11 cellular contexts compared by ENCODE assay signal in genomic region chr1:166164646-166164994, GRCh38. TPM values are rescaled to one million over a fixed set of nuclear protein-coding genes. Genes with fewer than 3 reads are reported as not detected.
DNase-seq lines count a peak whose midpoint lies in the region; ATAC-seq and TF ChIP-seq lines count a peak whose summit lies in the region.
"Had no signal": no experiment of that assay in that cellular context is flagged by ENCODE, and none has a peak within 500 bp of the region (broad histone marks: within the 10 kb centered on the region; RNA-seq: fewer than 3 reads in every experiment).

No MANE protein-coding gene starts in this region.

- DNase-seq in activated T-cell treated with anti-CD3 and anti-CD28 coated beads, Interleukin-2, amount 50 U/mL, for 72 hours, result no peak
- no peak for DNase-seq in activated T-cell treated with anti-CD3 and anti-CD28 coated beads, Interleukin-2, amount 50 U/mL, for 1 hour
- DNase-seq in activated B cell treated with CpG ODN at 0.5 μM for 24 hours (no peak), memory B cell (ENCODE audit: low spot score in 2 of 2) (no peak), superior temporal gyrus (ENCODE audit: extremely low spot score) (peak; percentile 29), NCI-H2227 treated with DMSO at 0.1 percent for 48 hours (lab: John Stamatoyannopoulos, UW) (no peak)
- DNase-seq in activated CD4-positive, alpha-beta memory T cell treated with anti-CD3 and anti-CD28 coated beads for 36 hours, result no peak
- DNase-seq: NCI-H1694 had no signal

- intact Hi-C loops in activated B cell treated with CpG ODN at 0.5 μM for 24 hours (cut with micrococcal nuclease), result loop anchor here (2.0 kb wide), 1 partner anchor 240 kb away; no protein-coding TSS in a partner anchor
- intact Hi-C loops in activated CD4-positive, alpha-beta memory T cell treated with anti-CD3 and anti-CD28 coated beads for 36 hours (cut with micrococcal nuclease), result no loop called here

- POLR2A ChIA-PET in activated B cell treated with CpG ODN at 0.5 μM for 24 hours (lab: Charles Lee), result no interaction called here
- POLR2A ChIA-PET in activated CD4-positive, alpha-beta memory T cell treated with anti-CD3 and anti-CD28 coated beads for 36 hours (lab: Charles Lee), result no interaction called here

- ATAC-seq in activated T-cell treated with anti-CD3 and anti-CD28 coated beads, Interleukin-2, amount 50 U/mL, for 72 hours (replicated peaks in 1 of 2), result no peak
- ATAC-seq in activated B cell treated with CpG ODN at 0.5 μM for 24 hours (ENCODE audit: low read depth) (no peak), memory B cell (ENCODE audit: low read depth) (no peak), HG03521 (IDR thresholded peaks at IDR 0.05; ENCODE audit: unreplicated experiment) (no peak)
- ATAC-seq: activated CD8-positive, alpha-beta T cell treated with anti-CD3 and anti-CD28 coated beads for 36 hours had no signal

- no peaks in the 10 kb centered on the region for H3K36me3 Mint-ChIP-seq in activated T-cell treated with anti-CD3 and anti-CD28 coated beads, Interleukin-2, amount 50 U/mL, for 72 hours (ENCODE audit: insufficient read depth in 2 of 2)
- H3K36me3 Mint-ChIP-seq in activated B cell treated with CpG ODN at 0.5 μM for 24 hours (ENCODE audit: low read depth) (no peaks in the 10 kb centered on the region), memory B cell (no peaks in the 10 kb centered on the region)
- no peaks in the 10 kb centered on the region for H3K36me3 Mint-ChIP-seq in activated CD4-positive, alpha-beta memory T cell treated with anti-CD3 and anti-CD28 coated beads for 36 hours

- peak overlapping the region; percentile 82 to 86 for H3K4me3 Mint-ChIP-seq in activated T-cell treated with anti-CD3 and anti-CD28 coated beads, Interleukin-2, amount 50 U/mL, for 72 hours
- H3K4me3 Mint-ChIP-seq in activated B cell treated with CpG ODN at 0.5 μM for 24 hours (peak overlapping the region; percentile 76), memory B cell (peak overlapping the region; percentile 88)
- H3K4me3 Mint-ChIP-seq in activated CD4-positive, alpha-beta memory T cell treated with anti-CD3 and anti-CD28 coated beads for 36 hours, result no peak overlapping the region

- peaks cover 32% of the 10 kb centered on the region for H3K4me1 Mint-ChIP-seq in activated T-cell treated with anti-CD3 and anti-CD28 coated beads, Interleukin-2, amount 50 U/mL, for 72 hours (ENCODE audit: low read depth)
- H3K4me1 Mint-ChIP-seq in activated B cell treated with CpG ODN at 0.5 μM for 24 hours, result peaks cover 19% of the 10 kb centered on the region
- peaks cover 10% of the 10 kb centered on the region for H3K4me1 Mint-ChIP-seq in memory B cell
- peaks cover 15% of the 10 kb centered on the region for H3K4me1 Mint-ChIP-seq in activated CD4-positive, alpha-beta memory T cell treated with anti-CD3 and anti-CD28 coated beads for 36 hours (ENCODE audit: low read depth)

- CTCF ChIA-PET in activated B cell treated with CpG ODN at 0.5 μM for 24 hours (lab: Charles Lee), result no interaction called here
- CTCF ChIA-PET in activated CD4-positive, alpha-beta memory T cell treated with anti-CD3 and anti-CD28 coated beads for 36 hours (lab: Charles Lee), result interaction anchor here (0.7 to 1.4 kb wide), 4 partner anchors 21 to 240 kb away, joined by 3 to 5 read pairs (median 4); no protein-coding TSS in a partner anchor

- H3K9me3 Mint-ChIP-seq in activated T-cell treated with anti-CD3 and anti-CD28 coated beads, Interleukin-2, amount 50 U/mL, for 72 hours, result no peaks in the 10 kb centered on the region
- no peaks in the 10 kb centered on the region for H3K9me3 Mint-ChIP-seq in activated B cell treated with CpG ODN at 0.5 μM for 24 hours
- no peaks in the 10 kb centered on the region for H3K9me3 Mint-ChIP-seq in memory B cell
- no peaks in the 10 kb centered on the region for H3K9me3 Mint-ChIP-seq in activated CD4-positive, alpha-beta memory T cell treated with anti-CD3 and anti-CD28 coated beads for 36 hours
- H3K9me3 Mint-ChIP-seq: activated CD8-positive, alpha-beta T cell treated with anti-CD3 and anti-CD28 coated beads for 36 hours; stimulated activated naive CD8-positive, alpha-beta T cell treated with anti-CD3 and anti-CD28 coated beads, Interleukin-15, Interleukin-2, amounts not matched to agents 100 ng/mL and 50 ng/mL, for 24 hours had no signal

- no peak for TF ChIP-seq CTCF in activated B cell treated with CpG ODN at 0.5 μM for 24 hours (IDR thresholded peaks at IDR 0.05)

- no peak overlapping the region for H3K27ac Mint-ChIP-seq in activated T-cell treated with anti-CD3 and anti-CD28 coated beads, Interleukin-2, amount 50 U/mL, for 72 hours
- no peak overlapping the region for H3K27ac Mint-ChIP-seq in activated B cell treated with CpG ODN at 0.5 μM for 24 hours
- H3K27ac Mint-ChIP-seq in memory B cell, result no peak overlapping the region
- no peak overlapping the region for H3K27ac Mint-ChIP-seq in activated CD4-positive, alpha-beta memory T cell treated with anti-CD3 and anti-CD28 coated beads for 36 hours
- H3K27ac Mint-ChIP-seq: activated CD8-positive, alpha-beta T cell treated with anti-CD3 and anti-CD28 coated beads for 36 hours; stimulated activated naive CD8-positive, alpha-beta T cell treated with anti-CD3 and anti-CD28 coated beads, Interleukin-15, Interleukin-2, amounts not matched to agents 100 ng/mL and 50 ng/mL, for 24 hours had no signal

- peaks cover 69% of the 10 kb centered on the region for H3K27me3 Mint-ChIP-seq in activated T-cell treated with anti-CD3 and anti-CD28 coated beads, Interleukin-2, amount 50 U/mL, for 72 hours (ENCODE audit: low read depth)
- H3K27me3 Mint-ChIP-seq in activated B cell treated with CpG ODN at 0.5 μM for 24 hours, result peaks cover 40% of the 10 kb centered on the region
- peaks cover 16% of the 10 kb centered on the region for H3K27me3 Mint-ChIP-seq in memory B cell
- peaks cover 34% of the 10 kb centered on the region for H3K27me3 Mint-ChIP-seq in activated CD4-positive, alpha-beta memory T cell treated with anti-CD3 and anti-CD28 coated beads for 36 hours

RNA-seq across cellular contexts. Expression of gene FAM78B, which starts 2.2 kb away (rescaled TPM):
- total RNA-seq in activated T-cell treated with anti-CD3 and anti-CD28 coated beads, Interleukin-2, amount 50 U/mL, for 72 hours, result under 1 TPM; 0.79 to 0.90 TPM
- 0.64 and 1.00 TPM in 2 replicates for total RNA-seq in activated B cell treated with CpG ODN at 0.5 μM for 24 hours
- total RNA-seq in activated CD4-positive, alpha-beta memory T cell treated with anti-CD3 and anti-CD28 coated beads for 36 hours, result under 1 TPM; 0.24 to 0.27 TPM
